In the genomic region with DNA sequence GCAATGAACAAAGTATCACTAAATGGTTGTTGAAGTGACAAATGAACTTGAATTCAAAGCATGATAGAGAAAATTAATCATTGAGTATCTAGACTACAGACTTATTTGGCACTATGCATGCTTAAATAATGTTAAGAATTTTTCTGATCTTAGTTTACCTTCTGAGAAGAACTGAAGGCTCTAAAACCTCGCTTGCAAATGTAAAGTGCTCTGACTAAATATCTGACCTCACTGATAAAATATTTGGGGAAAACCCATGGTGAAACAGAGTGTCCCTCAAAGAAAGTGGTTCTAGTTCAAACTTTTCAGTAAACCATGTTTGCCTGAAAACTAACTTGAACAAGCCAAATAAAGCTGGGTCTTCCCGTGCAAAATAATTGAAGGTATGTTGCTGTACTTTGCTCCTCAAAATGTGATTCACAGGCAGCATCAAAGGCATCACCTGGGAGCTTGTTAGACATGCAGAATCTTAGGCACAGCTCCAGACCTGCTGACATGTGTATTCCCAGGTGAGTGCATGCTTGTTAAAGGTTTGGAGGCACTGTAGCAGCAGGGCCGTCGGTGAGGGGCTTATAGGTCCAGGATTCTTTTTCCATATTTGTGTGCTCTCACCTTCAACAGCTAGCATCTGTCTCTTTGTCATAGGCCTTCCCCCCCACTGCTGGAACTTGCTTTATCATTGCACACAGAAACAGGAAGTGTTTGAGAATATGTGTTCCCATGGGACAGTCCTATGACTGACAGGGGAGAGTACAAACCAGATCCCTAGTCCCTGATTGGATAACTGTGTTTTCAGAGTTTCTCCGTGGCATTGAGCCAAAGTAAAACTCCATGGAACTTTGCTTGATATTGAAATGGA, we compare ENCODE assay signal across 11 cellular contexts.
DNase-seq lines count a peak whose midpoint lies in the region; ATAC-seq, FAIRE-seq and TF ChIP-seq lines count a peak whose summit lies in the region.
"Had no signal": no experiment of that assay in that cellular context is flagged by ENCODE, and none has a peak within 500 bp of the region (broad histone marks: within the 10 kb centered on the region; RNA-seq: fewer than 3 reads in every experiment).

No MANE protein-coding gene starts in this region.

- H3K4me1 ChIP-seq in upper lobe of right lung, result no peaks in the 10 kb centered on the region
- H3K4me1 ChIP-seq: psoas muscle had no signal

- H3K4me3 ChIP-seq in fibroblast of pulmonary artery (replicated peaks; ENCODE audit: low read depth, low read length) (no peak overlapping the region), upper lobe of right lung (no peak overlapping the region)
- H3K4me3 ChIP-seq: PC-9, psoas muscle had no signal

- TF ChIP-seq CTCF in fibroblast of pulmonary artery (IDR thresholded peaks at IDR 0.05; ENCODE audit: low read length, missing control alignments) (no peak), upper lobe of right lung (IDR thresholded peaks at IDR 0.05) (no peak)

- peak; percentile 37 to 64 for DNase-seq in NCI-H524 (lab: John Stamatoyannopoulos, UW)
- no peak for DNase-seq in NCI-H524 treated with DMSO at 0.1 percent for 48 hours (lab: John Stamatoyannopoulos, UW)
- peak; percentile 69 for DNase-seq in RCC 7860 (ENCODE audit: low spot score)
- peak; percentile 50 for DNase-seq in fibroblast of pulmonary artery (ENCODE audit: low read depth)
- DNase-seq in upper lobe of right lung, result no peak
- DNase-seq in NCI-H226, result no peak
- no peak for DNase-seq in iPS-NIHi7 (ENCODE audit: extremely low spot score)
- DNase-seq: PC-9, psoas muscle had no signal

- no peaks in the 10 kb centered on the region for H3K9me3 ChIP-seq in upper lobe of right lung
- H3K9me3 ChIP-seq: psoas muscle had no signal

- intact Hi-C loops in upper lobe of right lung (cut with DNase I), result no loop called here

- FAIRE-seq in RCC 7860 (lab: Jason Lieb, UNC), result peak; percentile 21
- FAIRE-seq: HepG2 had no signal

- peak; percentile 52 for ATAC-seq in upper lobe of right lung
- ATAC-seq in HG02840 (IDR thresholded peaks at IDR 0.05; ENCODE audit: low FRiP score, unreplicated experiment), result no peak
- ATAC-seq: HepG2, psoas muscle had no signal

- H3K27me3 ChIP-seq in upper lobe of right lung, result no peaks in the 10 kb centered on the region

- H3K36me3 ChIP-seq in upper lobe of right lung, result no peaks in the 10 kb centered on the region

- no peak overlapping the region for H3K27ac ChIP-seq in upper lobe of right lung
- H3K27ac ChIP-seq: PC-9, psoas muscle had no signal

Comparison
In these comparisons a context has a peak if more than half of its experiments do, and no peak if none do; other contexts are left out.
1. DNase-seq: peak in NCI-H524 (2 of 2), RCC 7860 (single experiment) and fibroblast of pulmonary artery (single experiment); none in NCI-H524 treated with DMSO at 0.1 percent for 48 hours (single experiment), upper lobe of right lung (single experiment), NCI-H226 (single experiment) and iPS-NIHi7 (single experiment).